ENCODE assay signal across 8 cellular contexts in genomic region chr5:90590-91547, GRCh38. TPM values are rescaled to one million over a fixed set of nuclear protein-coding genes. Genes with fewer than 3 reads are reported as not detected.
DNase-seq lines count a peak whose midpoint lies in the region; ATAC-seq and TF ChIP-seq lines count a peak whose summit lies in the region.

No MANE protein-coding gene starts in this region.

- DNase-seq in GM23338 (ENCODE audit: low spot score) (peak; percentile 45), NCI-H2227 (lab: John Stamatoyannopoulos, UW; ENCODE audit: unreplicated experiment) (peak; percentile 25), coronary artery (ENCODE audit: low spot score) (peak; percentile 64), prostate gland (ENCODE audit: low spot score) (peak; percentile 15), inferior parietal cortex (ENCODE audit: extremely low spot score) (no peak), uterus (no peak)

- H3K27me3 Mint-ChIP-seq in GM23338 (ENCODE audit: insufficient read depth, low read depth, poor library complexity) = peaks cover 8% of the 10 kb centered on the region

- H3K27ac ChIP-seq in GM23338 (ENCODE audit: low read depth) (peak overlapping the region; percentile 92), coronary artery (no peak overlapping the region), prostate gland (no peak overlapping the region), uterus (no peak overlapping the region)

- no peaks in the 10 kb centered on the region for H3K9me3 Mint-ChIP-seq in GM23338

- peak overlapping the region; percentile 76 for H2AFZ ChIP-seq in GM23338

- H3K36me3 ChIP-seq in GM23338 (ENCODE audit: insufficient read depth) = no peaks in the 10 kb centered on the region
- no peaks in the 10 kb centered on the region for H3K36me3 ChIP-seq in prostate gland
- no peaks in the 10 kb centered on the region for H3K36me3 ChIP-seq in uterus

- peak overlapping the region; percentile 60 for H3K4me3 ChIP-seq in GM23338
- no peak overlapping the region for H3K4me3 ChIP-seq in coronary artery
- H3K4me3 ChIP-seq in prostate gland = peak overlapping the region; percentile 43 to 57
- no peak overlapping the region for H3K4me3 ChIP-seq in uterus

- peaks cover 32% of the 10 kb centered on the region for H3K4me1 ChIP-seq in GM23338 (ENCODE audit: insufficient read depth)
- H3K4me1 ChIP-seq in prostate gland (replicated peaks) = no peaks in the 10 kb centered on the region
- peaks cover 0 to 4% of the 10 kb centered on the region in 2 donors for H3K4me1 ChIP-seq in uterus

- intact Hi-C loops in prostate gland (cut with DNase I) = no loop called here
- intact Hi-C loops in uterus (cut with DNase I; ENCODE audit: low total_unique reads) = no loop called here

- peaks cover 59% of the 10 kb centered on the region for H3K4me1 Mint-ChIP-seq in GM23338

- ATAC-seq in GM23338 (peak; percentile 22), HG03378 (IDR thresholded peaks at IDR 0.05; ENCODE audit: unreplicated experiment) (no peak), GM21423 (IDR thresholded peaks at IDR 0.05; ENCODE audit: unreplicated experiment) (no peak)

- H3K36me3 Mint-ChIP-seq in GM23338 (ENCODE audit: low read depth) = peaks cover 18% of the 10 kb centered on the region

- WGBS in prostate gland = 53% methylated on average over 18 of the region's 18 CpGs

- H3K9me3 ChIP-seq in prostate gland (no peaks in the 10 kb centered on the region), uterus (no peaks in the 10 kb centered on the region)

- TF ChIP-seq POLR2A in prostate gland (IDR thresholded peaks at IDR 0.05) (no peak), uterus (IDR thresholded peaks at IDR 0.05) (no peak)

- H3K27me3 ChIP-seq in GM23338 (ENCODE audit: insufficient read depth) = no peaks in the 10 kb centered on the region
- H3K27me3 ChIP-seq in prostate gland (replicated peaks; ENCODE audit: insufficient read depth) = no peaks in the 10 kb centered on the region
- H3K27me3 ChIP-seq in uterus = peaks cover 5 to 20% of the 10 kb centered on the region in 2 donors

- peaks cover 32% of the 10 kb centered on the region for H3K79me2 ChIP-seq in GM23338 (replicated peaks; ENCODE audit: insufficient read depth)

- no peak for TF ChIP-seq CTCF in GM23338 (conservative IDR thresholded peaks at IDR 0.05; ENCODE audit: low read depth in 2 of 2)
- no peak for TF ChIP-seq CTCF in coronary artery (IDR thresholded peaks at IDR 0.05)
- no peak for TF ChIP-seq CTCF in prostate gland (IDR thresholded peaks at IDR 0.05)
- no peak for TF ChIP-seq CTCF in uterus (IDR thresholded peaks at IDR 0.05)

- peaks cover 8% of the 10 kb centered on the region for H4K20me1 ChIP-seq in GM23338 (replicated peaks; ENCODE audit: insufficient read depth)

- peak overlapping the region; percentile 95 for H3K27ac Mint-ChIP-seq in GM23338

- H3K4me2 ChIP-seq in GM23338 = peak overlapping the region; percentile 80

- peak overlapping the region; percentile 71 for H3K4me3 Mint-ChIP-seq in GM23338

- H3K9me2 ChIP-seq in GM23338 (ENCODE audit: insufficient read depth) = no peaks in the 10 kb centered on the region

- H3F3A ChIP-seq in GM23338 (replicated peaks; ENCODE audit: low read depth) = peaks cover 8% of the 10 kb centered on the region

TF ChIP-seq in GM23338, 12 proteins besides CTCF, POLR2A, EP300 and RAD21:
- TF ChIP-seq CREB1 (CRISPR knock-in tag; IDR thresholded peaks at IDR 0.05; ENCODE audit: low read depth) = no peak
- TF ChIP-seq EZH2phosphoT487 (IDR thresholded peaks at IDR 0.05; ENCODE audit: unreplicated experiment) = no peak
- TF ChIP-seq, protein P1, sequence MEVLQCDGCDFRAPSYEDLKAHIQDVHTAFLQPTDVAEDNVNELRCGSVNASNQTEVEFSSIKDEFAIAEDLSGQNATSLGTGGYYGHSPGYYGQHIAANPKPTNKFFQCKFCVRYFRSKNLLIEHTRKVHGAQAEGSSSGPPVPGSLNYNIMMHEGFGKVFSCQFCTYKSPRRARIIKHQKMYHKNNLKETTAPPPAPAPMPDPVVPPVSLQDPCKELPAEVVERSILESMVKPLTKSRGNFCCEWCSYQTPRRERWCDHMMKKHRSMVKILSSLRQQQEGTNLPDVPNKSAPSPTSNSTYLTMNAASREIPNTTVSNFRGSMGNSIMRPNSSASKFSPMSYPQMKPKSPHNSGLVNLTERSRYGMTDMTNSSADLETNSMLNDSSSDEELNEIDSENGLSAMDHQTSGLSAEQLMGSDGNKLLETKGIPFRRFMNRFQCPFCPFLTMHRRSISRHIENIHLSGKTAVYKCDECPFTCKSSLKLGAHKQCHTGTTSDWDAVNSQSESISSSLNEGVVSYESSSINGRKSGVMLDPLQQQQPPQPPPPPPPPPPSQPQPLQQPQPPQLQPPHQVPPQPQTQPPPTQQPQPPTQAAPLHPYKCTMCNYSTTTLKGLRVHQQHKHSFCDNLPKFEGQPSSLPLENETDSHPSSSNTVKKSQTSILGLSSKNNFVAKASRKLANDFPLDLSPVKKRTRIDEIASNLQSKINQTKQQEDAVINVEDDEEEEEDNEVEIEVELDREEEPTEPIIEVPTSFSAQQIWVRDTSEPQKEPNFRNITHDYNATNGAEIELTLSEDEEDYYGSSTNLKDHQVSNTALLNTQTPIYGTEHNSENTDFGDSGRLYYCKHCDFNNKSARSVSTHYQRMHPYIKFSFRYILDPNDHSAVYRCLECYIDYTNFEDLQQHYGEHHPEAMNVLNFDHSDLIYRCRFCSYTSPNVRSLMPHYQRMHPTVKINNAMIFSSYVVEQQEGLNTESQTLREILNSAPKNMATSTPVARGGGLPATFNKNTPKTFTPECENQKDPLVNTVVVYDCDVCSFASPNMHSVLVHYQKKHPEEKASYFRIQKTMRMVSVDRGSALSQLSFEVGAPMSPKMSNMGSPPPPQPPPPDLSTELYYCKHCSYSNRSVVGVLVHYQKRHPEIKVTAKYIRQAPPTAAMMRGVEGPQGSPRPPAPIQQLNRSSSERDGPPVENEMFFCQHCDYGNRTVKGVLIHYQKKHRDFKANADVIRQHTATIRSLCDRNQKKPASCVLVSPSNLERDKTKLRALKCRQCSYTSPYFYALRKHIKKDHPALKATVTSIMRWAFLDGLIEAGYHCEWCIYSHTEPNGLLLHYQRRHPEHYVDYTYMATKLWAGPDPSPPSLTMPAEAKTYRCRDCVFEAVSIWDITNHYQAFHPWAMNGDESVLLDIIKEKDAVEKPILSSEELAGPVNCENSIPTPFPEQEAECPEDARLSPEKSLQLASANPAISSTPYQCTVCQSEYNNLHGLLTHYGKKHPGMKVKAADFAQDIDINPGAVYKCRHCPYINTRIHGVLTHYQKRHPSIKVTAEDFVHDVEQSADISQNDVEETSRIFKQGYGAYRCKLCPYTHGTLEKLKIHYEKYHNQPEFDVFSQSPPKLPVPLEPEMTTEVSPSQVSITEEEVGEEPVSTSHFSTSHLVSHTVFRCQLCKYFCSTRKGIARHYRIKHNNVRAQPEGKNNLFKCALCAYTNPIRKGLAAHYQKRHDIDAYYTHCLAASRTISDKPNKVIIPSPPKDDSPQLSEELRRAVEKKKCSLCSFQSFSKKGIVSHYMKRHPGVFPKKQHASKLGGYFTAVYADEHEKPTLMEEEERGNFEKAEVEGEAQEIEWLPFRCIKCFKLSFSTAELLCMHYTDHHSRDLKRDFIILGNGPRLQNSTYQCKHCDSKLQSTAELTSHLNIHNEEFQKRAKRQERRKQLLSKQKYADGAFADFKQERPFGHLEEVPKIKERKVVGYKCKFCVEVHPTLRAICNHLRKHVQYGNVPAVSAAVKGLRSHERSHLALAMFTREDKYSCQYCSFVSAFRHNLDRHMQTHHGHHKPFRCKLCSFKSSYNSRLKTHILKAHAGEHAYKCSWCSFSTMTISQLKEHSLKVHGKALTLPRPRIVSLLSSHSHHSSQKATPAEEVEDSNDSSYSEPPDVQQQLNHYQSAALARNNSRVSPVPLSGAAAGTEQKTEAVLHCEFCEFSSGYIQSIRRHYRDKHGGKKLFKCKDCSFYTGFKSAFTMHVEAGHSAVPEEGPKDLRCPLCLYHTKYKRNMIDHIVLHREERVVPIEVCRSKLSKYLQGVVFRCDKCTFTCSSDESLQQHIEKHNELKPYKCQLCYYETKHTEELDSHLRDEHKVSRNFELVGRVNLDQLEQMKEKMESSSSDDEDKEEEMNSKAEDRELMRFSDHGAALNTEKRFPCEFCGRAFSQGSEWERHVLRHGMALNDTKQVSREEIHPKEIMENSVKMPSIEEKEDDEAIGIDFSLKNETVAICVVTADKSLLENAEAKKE (CRISPR knock-in tag; IDR thresholded peaks at IDR 0.05) = no peak
- TF ChIP-seq REST (IDR thresholded peaks at IDR 0.05; ENCODE audit: unreplicated experiment) = peak; percentile 49

RNA-seq across cellular contexts. Expression of gene PLEKHG4B, which starts 1.1 kb away (rescaled TPM):
- total RNA-seq in GM23338 (2014; rRNA removed; shearing (Covaris generic)) = 43.7 and 54.8 TPM in 2 replicates
- polyA plus RNA-seq in GM23338 (2016; fragmentation: Nextera tagmentation; extraction: Ambion mirVana) = 33.5 and 34.2 TPM in 2 replicates
- total RNA-seq in prostate gland (10 to 100 TPM in 1 of 2 donors, 1 to 10 TPM in 1; 8.9 to 14.4 TPM), uterus (1 to 10 TPM in 1 of 4 donors, under 1 TPM in 2, not detected in 1; under 0.01 to 8.3 (median 0.37) TPM)

Comparison
In these comparisons a context has a peak if more than half of its experiments do, and no peak if none do; other contexts are left out.
1. DNase-seq: peak in GM23338 (single experiment), NCI-H2227 (single experiment), coronary artery (single experiment) and prostate gland (single experiment); none in inferior parietal cortex (single experiment) and uterus (0 of 2).
2. H3K4me3 ChIP-seq: peak in GM23338 (single experiment) and prostate gland (2 of 2); none in coronary artery (single experiment) and uterus (0 of 2).